Comparison of ENCODE assay signal across 9 cellular contexts in genomic region chr3:57787867-57788623, GRCh38. TPM values are rescaled to one million over a fixed set of nuclear protein-coding genes. Genes with fewer than 3 reads are reported as not detected.
DNase-seq lines count a peak whose midpoint lies in the region; ATAC-seq, FAIRE-seq and TF ChIP-seq lines count a peak whose summit lies in the region.
"Had no signal": no experiment of that assay in that cellular context is flagged by ENCODE, and none has a peak within 500 bp of the region (broad histone marks: within the 10 kb centered on the region; RNA-seq: fewer than 3 reads in every experiment).

No MANE protein-coding gene starts in this region.

- intact Hi-C loops in left colon (cut with DNase I, micrococcal nuclease), result no loop called here
- intact Hi-C loops in Right ventricle myocardium inferior (cut with DNase I), result no loop called here
- intact Hi-C loops in uterus (cut with DNase I; ENCODE audit: low total_unique reads), result no loop called here

- DNase-seq in HT1080 (ENCODE audit: low read depth) (peak; percentile 44), left colon (no peak), Right ventricle myocardium inferior (ENCODE audit: missing footprints) (no peak), uterus (no peak), frontal cortex (ENCODE audit: low spot score in 2 of 2) (no peak), HuH-7 (ENCODE audit: low spot score) (no peak)

- no peaks in the 10 kb centered on the region for H3K36me3 ChIP-seq in uterus
- H3K36me3 ChIP-seq: neural progenitor cell had no signal

- no peak for TF ChIP-seq CTCF in uterus (IDR thresholded peaks at IDR 0.05)

- H3K4me3 ChIP-seq in uterus, result no peak overlapping the region
- H3K4me3 ChIP-seq: neural progenitor cell had no signal

- TF ChIP-seq POLR2A in uterus (IDR thresholded peaks at IDR 0.05), result no peak

- H3K4me1 ChIP-seq in uterus, result peaks cover 0 to 4% of the 10 kb centered on the region in 2 donors

- peak overlapping the region in 1 of 2 donors; percentile 12 for H3K27ac ChIP-seq in uterus
- H3K27ac ChIP-seq: neural progenitor cell had no signal

- H3K9me3 ChIP-seq in uterus, result no peaks in the 10 kb centered on the region

- ATAC-seq in GM18873 (IDR thresholded peaks at IDR 0.05; ENCODE audit: low FRiP score, unreplicated experiment), result peak; percentile 91
- peak; percentile 95 for ATAC-seq in GM21786 (IDR thresholded peaks at IDR 0.05; ENCODE audit: unreplicated experiment)
- ATAC-seq in left colon, result peak; percentile 48
- ATAC-seq in Right ventricle myocardium inferior, result no peak

- H3K27me3 ChIP-seq in uterus, result no peaks in the 10 kb centered on the region
- H3K27me3 ChIP-seq: neural progenitor cell had no signal

- no peak for FAIRE-seq in frontal cortex (lab: Jason Lieb, UNC)

RNA-seq across cellular contexts. Expression of gene SLMAP, which starts 31.9 kb away (rescaled TPM):
- 37.9 and 48.0 TPM in 2 replicates for total RNA-seq in HT1080 (2014; rRNA removed; shearing (Covaris generic))
- polyA plus RNA-seq in HT1080 (2015; cell fraction: cytosol; rRNA removed), result 34.8 and 48.2 TPM in 2 replicates
- polyA plus RNA-seq in HT1080 (2015; cell fraction: nucleus; rRNA removed), result 40.7 and 43.2 TPM in 2 replicates
- total RNA-seq in left colon (100 to 1,000 TPM in 1 of 2 donors, 10 to 100 TPM in 1; 75.7 to 114 TPM), Right ventricle myocardium inferior (294 TPM), uterus (100 to 1,000 TPM; 104 to 369 (median 186) TPM), frontal cortex (60.7 TPM)
